Comparison of ENCODE assay signal across 1 cellular context in genomic region chr19:13334801-13335481, GRCh38.
A peak's percentile ranks its signal among the peaks of the same experiment; 100 is the strongest.
TF ChIP-seq lines count a peak whose summit lies in the region.

No MANE protein-coding gene starts in this region.

TF ChIP-seq in K562, 482 proteins besides CTCF, POLR2A, EP300 and RAD21 (continued from another document and continues in another):
- TF ChIP-seq ZBTB33 (CRISPR knock-in tag; IDR thresholded peaks at IDR 0.05) (no peak), PHF21A (IDR thresholded peaks at IDR 0.05; ENCODE audit: borderline replicate concordance, low read depth) (no peak), SPI1 (IDR thresholded peaks at IDR 0.05; ENCODE audit: borderline replicate concordance, low read depth, low read length) (0 out of 2 replicates have a peak, but pooled peaks have one; percentile 11), HMG20A (CRISPR knock-in tag; conservative IDR thresholded peaks at IDR 0.05) (no peak), THRB (CRISPR knock-in tag; conservative IDR thresholded peaks at IDR 0.05) (no peak), ZBED1 (IDR thresholded peaks at IDR 0.05) (no peak), L3MBTL2 (IDR thresholded peaks at IDR 0.05) (peak; percentile 85), TRIM24 (IDR thresholded peaks at IDR 0.05) (no peak), EP400 (IDR thresholded peaks at IDR 0.05) (peak; percentile 42), CGGBP1 (CRISPR knock-in tag; IDR thresholded peaks at IDR 0.05) (no peak), MYC (IDR thresholded peaks at IDR 0.05; ENCODE audit: low read depth, low read length) (peak; percentile 75), MYC (CRISPR knock-in tag; IDR thresholded peaks at IDR 0.05; ENCODE audit: borderline replicate concordance, low read depth) (no peak), NR4A1 (CRISPR knock-in tag; IDR thresholded peaks at IDR 0.05) (no peak), NR4A1 (tag; IDR thresholded peaks at IDR 0.05) (no peak), ZNF124 (CRISPR knock-in tag; IDR thresholded peaks at IDR 0.05) (no peak), ZNF217 (CRISPR knock-in tag; IDR thresholded peaks at IDR 0.05) (no peak), MEF2D (tag; conservative IDR thresholded peaks at IDR 0.05; ENCODE audit: low read depth) (no peak), YY1 (IDR thresholded peaks at IDR 0.05; ENCODE audit: borderline replicate concordance in 1 of 3, control insufficient read depth in 1 of 3, extremely low read depth in 1 of 3, insufficient read depth in 3 of 3, insufficient read length in 1 of 3, insufficient replicate concordance in 2 of 3, low read depth in 1 of 3, low read length in 2 of 3) (peak in 1 of 3 experiments; percentile 62), ZNF696 (CRISPR knock-in tag; conservative IDR thresholded peaks at IDR 0.05) (no peak), RBM14 (IDR thresholded peaks at IDR 0.05; ENCODE audit: borderline replicate concordance, insufficient read depth, low read depth, low read length) (no peak), FOXK2 (conservative IDR thresholded peaks at IDR 0.05 in 1 of 2, IDR thresholded peaks at IDR 0.05 in 1 of 2; ENCODE audit: low read depth in 2 of 2) (no peak), ATF7 (IDR thresholded peaks at IDR 0.05) (no peak)
- TF ChIP-seq, protein P1, sequence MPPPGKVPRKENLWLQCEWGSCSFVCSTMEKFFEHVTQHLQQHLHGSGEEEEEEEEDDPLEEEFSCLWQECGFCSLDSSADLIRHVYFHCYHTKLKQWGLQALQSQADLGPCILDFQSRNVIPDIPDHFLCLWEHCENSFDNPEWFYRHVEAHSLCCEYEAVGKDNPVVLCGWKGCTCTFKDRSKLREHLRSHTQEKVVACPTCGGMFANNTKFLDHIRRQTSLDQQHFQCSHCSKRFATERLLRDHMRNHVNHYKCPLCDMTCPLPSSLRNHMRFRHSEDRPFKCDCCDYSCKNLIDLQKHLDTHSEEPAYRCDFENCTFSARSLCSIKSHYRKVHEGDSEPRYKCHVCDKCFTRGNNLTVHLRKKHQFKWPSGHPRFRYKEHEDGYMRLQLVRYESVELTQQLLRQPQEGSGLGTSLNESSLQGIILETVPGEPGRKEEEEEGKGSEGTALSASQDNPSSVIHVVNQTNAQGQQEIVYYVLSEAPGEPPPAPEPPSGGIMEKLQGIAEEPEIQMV (tag; conservative IDR thresholded peaks at IDR 0.05; ENCODE audit: low read depth), result no peak
- TF ChIP-seq, protein P2, sequence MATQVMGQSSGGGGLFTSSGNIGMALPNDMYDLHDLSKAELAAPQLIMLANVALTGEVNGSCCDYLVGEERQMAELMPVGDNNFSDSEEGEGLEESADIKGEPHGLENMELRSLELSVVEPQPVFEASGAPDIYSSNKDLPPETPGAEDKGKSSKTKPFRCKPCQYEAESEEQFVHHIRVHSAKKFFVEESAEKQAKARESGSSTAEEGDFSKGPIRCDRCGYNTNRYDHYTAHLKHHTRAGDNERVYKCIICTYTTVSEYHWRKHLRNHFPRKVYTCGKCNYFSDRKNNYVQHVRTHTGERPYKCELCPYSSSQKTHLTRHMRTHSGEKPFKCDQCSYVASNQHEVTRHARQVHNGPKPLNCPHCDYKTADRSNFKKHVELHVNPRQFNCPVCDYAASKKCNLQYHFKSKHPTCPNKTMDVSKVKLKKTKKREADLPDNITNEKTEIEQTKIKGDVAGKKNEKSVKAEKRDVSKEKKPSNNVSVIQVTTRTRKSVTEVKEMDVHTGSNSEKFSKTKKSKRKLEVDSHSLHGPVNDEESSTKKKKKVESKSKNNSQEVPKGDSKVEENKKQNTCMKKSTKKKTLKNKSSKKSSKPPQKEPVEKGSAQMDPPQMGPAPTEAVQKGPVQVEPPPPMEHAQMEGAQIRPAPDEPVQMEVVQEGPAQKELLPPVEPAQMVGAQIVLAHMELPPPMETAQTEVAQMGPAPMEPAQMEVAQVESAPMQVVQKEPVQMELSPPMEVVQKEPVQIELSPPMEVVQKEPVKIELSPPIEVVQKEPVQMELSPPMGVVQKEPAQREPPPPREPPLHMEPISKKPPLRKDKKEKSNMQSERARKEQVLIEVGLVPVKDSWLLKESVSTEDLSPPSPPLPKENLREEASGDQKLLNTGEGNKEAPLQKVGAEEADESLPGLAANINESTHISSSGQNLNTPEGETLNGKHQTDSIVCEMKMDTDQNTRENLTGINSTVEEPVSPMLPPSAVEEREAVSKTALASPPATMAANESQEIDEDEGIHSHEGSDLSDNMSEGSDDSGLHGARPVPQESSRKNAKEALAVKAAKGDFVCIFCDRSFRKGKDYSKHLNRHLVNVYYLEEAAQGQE (CRISPR knock-in tag; IDR thresholded peaks at IDR 0.05; ENCODE audit: low read depth), result no peak
- TF ChIP-seq, protein P3, sequence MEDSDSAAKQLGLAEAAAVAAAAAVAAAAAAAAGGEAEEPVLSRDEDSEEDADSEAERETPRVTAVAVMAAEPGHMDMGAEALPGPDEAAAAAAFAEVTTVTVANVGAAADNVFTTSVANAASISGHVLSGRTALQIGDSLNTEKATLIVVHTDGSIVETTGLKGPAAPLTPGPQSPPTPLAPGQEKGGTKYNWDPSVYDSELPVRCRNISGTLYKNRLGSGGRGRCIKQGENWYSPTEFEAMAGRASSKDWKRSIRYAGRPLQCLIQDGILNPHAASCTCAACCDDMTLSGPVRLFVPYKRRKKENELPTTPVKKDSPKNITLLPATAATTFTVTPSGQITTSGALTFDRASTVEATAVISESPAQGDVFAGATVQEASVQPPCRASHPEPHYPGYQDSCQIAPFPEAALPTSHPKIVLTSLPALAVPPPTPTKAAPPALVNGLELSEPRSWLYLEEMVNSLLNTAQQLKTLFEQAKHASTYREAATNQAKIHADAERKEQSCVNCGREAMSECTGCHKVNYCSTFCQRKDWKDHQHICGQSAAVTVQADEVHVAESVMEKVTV (CRISPR knock-in tag; IDR thresholded peaks at IDR 0.05), result no peak
- TF ChIP-seq, protein P4, sequence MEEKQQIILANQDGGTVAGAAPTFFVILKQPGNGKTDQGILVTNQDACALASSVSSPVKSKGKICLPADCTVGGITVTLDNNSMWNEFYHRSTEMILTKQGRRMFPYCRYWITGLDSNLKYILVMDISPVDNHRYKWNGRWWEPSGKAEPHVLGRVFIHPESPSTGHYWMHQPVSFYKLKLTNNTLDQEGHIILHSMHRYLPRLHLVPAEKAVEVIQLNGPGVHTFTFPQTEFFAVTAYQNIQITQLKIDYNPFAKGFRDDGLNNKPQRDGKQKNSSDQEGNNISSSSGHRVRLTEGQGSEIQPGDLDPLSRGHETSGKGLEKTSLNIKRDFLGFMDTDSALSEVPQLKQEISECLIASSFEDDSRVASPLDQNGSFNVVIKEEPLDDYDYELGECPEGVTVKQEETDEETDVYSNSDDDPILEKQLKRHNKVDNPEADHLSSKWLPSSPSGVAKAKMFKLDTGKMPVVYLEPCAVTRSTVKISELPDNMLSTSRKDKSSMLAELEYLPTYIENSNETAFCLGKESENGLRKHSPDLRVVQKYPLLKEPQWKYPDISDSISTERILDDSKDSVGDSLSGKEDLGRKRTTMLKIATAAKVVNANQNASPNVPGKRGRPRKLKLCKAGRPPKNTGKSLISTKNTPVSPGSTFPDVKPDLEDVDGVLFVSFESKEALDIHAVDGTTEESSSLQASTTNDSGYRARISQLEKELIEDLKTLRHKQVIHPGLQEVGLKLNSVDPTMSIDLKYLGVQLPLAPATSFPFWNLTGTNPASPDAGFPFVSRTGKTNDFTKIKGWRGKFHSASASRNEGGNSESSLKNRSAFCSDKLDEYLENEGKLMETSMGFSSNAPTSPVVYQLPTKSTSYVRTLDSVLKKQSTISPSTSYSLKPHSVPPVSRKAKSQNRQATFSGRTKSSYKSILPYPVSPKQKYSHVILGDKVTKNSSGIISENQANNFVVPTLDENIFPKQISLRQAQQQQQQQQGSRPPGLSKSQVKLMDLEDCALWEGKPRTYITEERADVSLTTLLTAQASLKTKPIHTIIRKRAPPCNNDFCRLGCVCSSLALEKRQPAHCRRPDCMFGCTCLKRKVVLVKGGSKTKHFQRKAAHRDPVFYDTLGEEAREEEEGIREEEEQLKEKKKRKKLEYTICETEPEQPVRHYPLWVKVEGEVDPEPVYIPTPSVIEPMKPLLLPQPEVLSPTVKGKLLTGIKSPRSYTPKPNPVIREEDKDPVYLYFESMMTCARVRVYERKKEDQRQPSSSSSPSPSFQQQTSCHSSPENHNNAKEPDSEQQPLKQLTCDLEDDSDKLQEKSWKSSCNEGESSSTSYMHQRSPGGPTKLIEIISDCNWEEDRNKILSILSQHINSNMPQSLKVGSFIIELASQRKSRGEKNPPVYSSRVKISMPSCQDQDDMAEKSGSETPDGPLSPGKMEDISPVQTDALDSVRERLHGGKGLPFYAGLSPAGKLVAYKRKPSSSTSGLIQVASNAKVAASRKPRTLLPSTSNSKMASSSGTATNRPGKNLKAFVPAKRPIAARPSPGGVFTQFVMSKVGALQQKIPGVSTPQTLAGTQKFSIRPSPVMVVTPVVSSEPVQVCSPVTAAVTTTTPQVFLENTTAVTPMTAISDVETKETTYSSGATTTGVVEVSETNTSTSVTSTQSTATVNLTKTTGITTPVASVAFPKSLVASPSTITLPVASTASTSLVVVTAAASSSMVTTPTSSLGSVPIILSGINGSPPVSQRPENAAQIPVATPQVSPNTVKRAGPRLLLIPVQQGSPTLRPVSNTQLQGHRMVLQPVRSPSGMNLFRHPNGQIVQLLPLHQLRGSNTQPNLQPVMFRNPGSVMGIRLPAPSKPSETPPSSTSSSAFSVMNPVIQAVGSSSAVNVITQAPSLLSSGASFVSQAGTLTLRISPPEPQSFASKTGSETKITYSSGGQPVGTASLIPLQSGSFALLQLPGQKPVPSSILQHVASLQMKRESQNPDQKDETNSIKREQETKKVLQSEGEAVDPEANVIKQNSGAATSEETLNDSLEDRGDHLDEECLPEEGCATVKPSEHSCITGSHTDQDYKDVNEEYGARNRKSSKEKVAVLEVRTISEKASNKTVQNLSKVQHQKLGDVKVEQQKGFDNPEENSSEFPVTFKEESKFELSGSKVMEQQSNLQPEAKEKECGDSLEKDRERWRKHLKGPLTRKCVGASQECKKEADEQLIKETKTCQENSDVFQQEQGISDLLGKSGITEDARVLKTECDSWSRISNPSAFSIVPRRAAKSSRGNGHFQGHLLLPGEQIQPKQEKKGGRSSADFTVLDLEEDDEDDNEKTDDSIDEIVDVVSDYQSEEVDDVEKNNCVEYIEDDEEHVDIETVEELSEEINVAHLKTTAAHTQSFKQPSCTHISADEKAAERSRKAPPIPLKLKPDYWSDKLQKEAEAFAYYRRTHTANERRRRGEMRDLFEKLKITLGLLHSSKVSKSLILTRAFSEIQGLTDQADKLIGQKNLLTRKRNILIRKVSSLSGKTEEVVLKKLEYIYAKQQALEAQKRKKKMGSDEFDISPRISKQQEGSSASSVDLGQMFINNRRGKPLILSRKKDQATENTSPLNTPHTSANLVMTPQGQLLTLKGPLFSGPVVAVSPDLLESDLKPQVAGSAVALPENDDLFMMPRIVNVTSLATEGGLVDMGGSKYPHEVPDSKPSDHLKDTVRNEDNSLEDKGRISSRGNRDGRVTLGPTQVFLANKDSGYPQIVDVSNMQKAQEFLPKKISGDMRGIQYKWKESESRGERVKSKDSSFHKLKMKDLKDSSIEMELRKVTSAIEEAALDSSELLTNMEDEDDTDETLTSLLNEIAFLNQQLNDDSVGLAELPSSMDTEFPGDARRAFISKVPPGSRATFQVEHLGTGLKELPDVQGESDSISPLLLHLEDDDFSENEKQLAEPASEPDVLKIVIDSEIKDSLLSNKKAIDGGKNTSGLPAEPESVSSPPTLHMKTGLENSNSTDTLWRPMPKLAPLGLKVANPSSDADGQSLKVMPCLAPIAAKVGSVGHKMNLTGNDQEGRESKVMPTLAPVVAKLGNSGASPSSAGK (IDR thresholded peaks at IDR 0.05), result peak; percentile 40; the same call in 1 of the 2 replicates
